ENCODE assay signal across 1 cellular context in genomic region chr2:3612639-3613523, GRCh38.
TF ChIP-seq lines count a peak whose summit lies in the region.

No MANE protein-coding gene starts in this region.

TF ChIP-seq in HepG2, 621 proteins besides CTCF, POLR2A, EP300 and RAD21:
- TF ChIP-seq CBX2 (IDR thresholded peaks at IDR 0.05; ENCODE audit: low read depth, low read length) = no peak
- TF ChIP-seq CBX2 (CRISPR knock-in tag; IDR thresholded peaks at IDR 0.05; ENCODE audit: low read depth) = no peak
- no peak for TF ChIP-seq IKZF1 (IDR thresholded peaks at IDR 0.05)
- no peak for TF ChIP-seq ZEB1 (IDR thresholded peaks at IDR 0.05; ENCODE audit: insufficient replicate concordance, low read depth)
- no peak for TF ChIP-seq BORCS8-MEF2B (CRISPR knock-in tag; IDR thresholded peaks at IDR 0.05)
- TF ChIP-seq TARDBP (CRISPR knock-in tag; IDR thresholded peaks at IDR 0.05) = no peak
- no peak for TF ChIP-seq FIP1L1 (IDR thresholded peaks at IDR 0.05; ENCODE audit: borderline replicate concordance, insufficient read depth, low read depth, low read length)
- no peak for TF ChIP-seq NCOA1 (CRISPR knock-in tag; IDR thresholded peaks at IDR 0.05)
- no peak for TF ChIP-seq STAT6 (CRISPR knock-in tag; IDR thresholded peaks at IDR 0.05; ENCODE audit: borderline replicate concordance)
- no peak for TF ChIP-seq SP5 (CRISPR knock-in tag; IDR thresholded peaks at IDR 0.05; ENCODE audit: borderline replicate concordance, low read depth)
- no peak for TF ChIP-seq ZNF451 (CRISPR knock-in tag; IDR thresholded peaks at IDR 0.05)
